ENCODE assay signal across 8 cellular contexts in the genomic region with DNA sequence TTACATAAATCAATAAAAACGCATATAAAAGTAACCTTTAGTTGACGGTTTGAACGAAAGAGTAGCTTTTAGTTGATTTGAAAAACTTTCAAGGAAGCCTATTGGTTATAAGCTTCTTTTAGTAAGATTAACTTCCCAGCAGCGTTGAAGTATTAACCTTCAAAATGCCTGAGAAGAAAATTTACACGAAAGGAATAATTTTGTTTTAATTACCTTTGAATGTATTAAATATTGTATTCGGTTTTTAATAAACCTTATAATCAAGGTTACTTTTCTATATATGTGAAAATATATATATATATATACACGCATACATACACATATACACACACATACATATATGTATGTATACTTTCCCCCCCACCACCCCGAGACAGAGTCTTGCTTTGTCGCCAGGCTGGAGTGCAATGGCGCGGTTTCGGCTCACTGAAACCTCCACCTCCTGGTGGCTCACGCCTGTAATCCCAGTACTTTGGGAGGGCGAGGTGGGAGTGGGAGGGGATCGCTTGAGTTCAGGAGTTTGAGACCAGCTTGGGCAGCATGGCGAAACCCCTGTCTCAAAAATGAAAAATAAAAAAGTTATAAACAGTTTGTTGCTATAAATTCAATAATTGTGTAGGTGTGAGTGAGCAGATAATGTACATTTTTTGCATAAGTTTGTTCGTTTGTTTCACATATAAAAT. TPM values are rescaled to one million over a fixed set of nuclear protein-coding genes. Genes with fewer than 3 reads are reported as not detected.
A peak's percentile ranks its signal among the peaks of the same experiment; 100 is the strongest.
DNase-seq lines count a peak whose midpoint lies in the region; ATAC-seq lines count a peak whose summit lies in the region.

No MANE protein-coding gene starts in this region.

- no peak overlapping the region for H3K14ac ChIP-seq in trophoblast cell (ENCODE audit: low read length)

- no peaks in the 10 kb centered on the region for H3K36me3 ChIP-seq in trophoblast cell (ENCODE audit: control insufficient read depth in 1 of 2, insufficient read depth in 2 of 2, low read length in 2 of 2)

- H3K4me1 ChIP-seq in trophoblast cell (ENCODE audit: control insufficient read depth in 1 of 2, insufficient read depth in 2 of 2, low read length in 2 of 2), result no peaks in the 10 kb centered on the region

- H3K9me3 ChIP-seq in trophoblast cell (ENCODE audit: insufficient read depth, low read depth, low read length), result peaks cover 4% of the 10 kb centered on the region

- H3K79me1 ChIP-seq in trophoblast cell (ENCODE audit: low read length), result no peaks in the 10 kb centered on the region

- no peaks in the 10 kb centered on the region for H3K79me2 ChIP-seq in trophoblast cell (ENCODE audit: control insufficient read depth, insufficient read depth, low read length, poor library complexity)

- no peak overlapping the region for H2BK12ac ChIP-seq in trophoblast cell (ENCODE audit: low read length)

- H4K8ac ChIP-seq in trophoblast cell (ENCODE audit: low read depth, low read length), result no peak overlapping the region

- no peak overlapping the region for H3K4me3 ChIP-seq in trophoblast cell (ENCODE audit: low read depth, low read length)

- no peak overlapping the region for H2BK5ac ChIP-seq in trophoblast cell (ENCODE audit: low read depth, low read length, poor library complexity)

- peak; percentile 82 for DNase-seq in COR-L47 (lab: John Stamatoyannopoulos, UW)
- peak; percentile 81 for DNase-seq in M059J (ENCODE audit: low read depth)
- peak; percentile 83 to 86 for DNase-seq in SHP77 (lab: John Stamatoyannopoulos, UW)
- peak; percentile 39 for DNase-seq in activated gamma-delta T cell treated with anti-CD3 and anti-CD28 coated beads, Interleukin-2, amount 50 U/mL, for 16 hours (ENCODE audit: low read depth)
- no peak for DNase-seq in Right ventricle myocardium inferior (ENCODE audit: missing footprints)
- DNase-seq in trophoblast cell, result peak; percentile 61 to 80
- peak; percentile 54 for DNase-seq in ureter (ENCODE audit: low spot score)

- H3K4me2 ChIP-seq in trophoblast cell (ENCODE audit: low read length), result peak overlapping the region; percentile 55

- no peak overlapping the region for H3K4ac ChIP-seq in trophoblast cell (ENCODE audit: low read depth, low read length)

- H2BK120ac ChIP-seq in trophoblast cell (ENCODE audit: insufficient read depth, low read length, poor library complexity), result no peak overlapping the region

- H3K23ac ChIP-seq in trophoblast cell (ENCODE audit: low read length), result no peak overlapping the region

- H2AK5ac ChIP-seq in trophoblast cell (ENCODE audit: low read length), result no peak overlapping the region

- H3K18ac ChIP-seq in trophoblast cell (ENCODE audit: low read length), result no peak overlapping the region

- H4K91ac ChIP-seq in trophoblast cell (ENCODE audit: low read depth, low read length), result no peak overlapping the region

- H4K12ac ChIP-seq in trophoblast cell (ENCODE audit: low read depth, low read length), result no peak overlapping the region

- no peak overlapping the region for H3K27ac ChIP-seq in trophoblast cell (ENCODE audit: low read depth, low read length)

- no peak overlapping the region for H2AFZ ChIP-seq in trophoblast cell (ENCODE audit: insufficient read depth, low read length, poor library complexity)

- ATAC-seq in GM21737 (IDR thresholded peaks at IDR 0.05; ENCODE audit: unreplicated experiment), result peak; percentile 7
- ATAC-seq in Right ventricle myocardium inferior, result peak; percentile 35

- intact Hi-C loops in Right ventricle myocardium inferior (cut with DNase I), result loop anchor here (2.0 to 5.0 kb wide), 2 partner anchors 45 to 59 kb away; a partner anchor contains a TSS

- H3K9ac ChIP-seq in trophoblast cell (ENCODE audit: low read length), result no peak overlapping the region

- no CpG with 5 or more reads among the region's 17 CpGs for WGBS in trophoblast cell (ENCODE audit: extremely low coverage, insufficient coverage, insufficient read length)

- no peaks in the 10 kb centered on the region for H3K27me3 ChIP-seq in trophoblast cell (ENCODE audit: insufficient read depth, low read length)

RNA-seq across cellular contexts. Expression of a gene that starts 57.6 kb away (rescaled TPM):
- total RNA-seq in M059J (2014; rRNA removed; shearing (Covaris generic)), result 19.5 and 37.1 TPM in 2 replicates
- 1.2 TPM for total RNA-seq in Right ventricle myocardium inferior
- 28.8 and 29.8 TPM in 2 replicates for polyA plus RNA-seq in trophoblast cell (2013)
- total RNA-seq in ureter, result 3.6 TPM
